Comparison of ENCODE assay signal across 30 cellular contexts in the genomic region with DNA sequence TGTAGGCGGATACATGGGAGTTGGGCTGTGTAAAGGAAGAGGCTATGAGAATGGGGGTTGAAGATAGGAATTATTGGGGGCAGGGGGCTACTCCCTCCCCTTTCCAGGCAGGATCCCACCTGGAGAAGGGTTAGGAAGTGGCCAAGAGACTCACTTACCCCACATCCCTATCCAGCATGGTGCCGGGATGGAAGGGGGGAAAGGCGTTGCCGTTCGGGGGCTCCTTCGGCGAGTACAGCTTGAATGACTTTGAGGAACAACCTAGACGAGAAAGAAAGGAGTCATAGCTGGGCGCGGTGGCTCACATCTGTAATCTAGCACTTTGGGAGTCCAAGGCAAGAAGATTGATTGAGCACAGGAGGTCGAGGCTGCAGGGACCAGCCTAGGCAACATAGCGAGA.
"Had no signal": no experiment of that assay in that cellular context is flagged by ENCODE, and none has a peak within 500 bp of the region (broad histone marks: within the 10 kb centered on the region; RNA-seq: fewer than 3 reads in every experiment).

No MANE protein-coding gene starts in this region.

- H3K4me3 ChIP-seq: breast epithelium, gastroesophageal sphincter, mucosa of descending colon, upper lobe of left lung, vagina had no signal

- H3K9me3 Mint-ChIP-seq: activated CD4-positive, alpha-beta memory T cell treated with anti-CD3 and anti-CD28 coated beads, Interleukin-2, amount 10 ng/mL, durations not matched to agents 7 days and 5 days; activated naive CD4-positive, alpha-beta T cell treated with anti-CD3 and anti-CD28 coated beads for 36 hours; activated naive CD8-positive, alpha-beta T cell treated with anti-CD3 and anti-CD28 coated beads, Interleukin-2, amount 10 ng/mL, durations not matched to agents 7 days and 5 days; naive B cell; stimulated activated naive CD8-positive, alpha-beta T cell treated with anti-CD3 and anti-CD28 coated beads, Interleukin-15, Interleukin-2, amounts not matched to agents 100 ng/mL and 50 ng/mL, for 24 hours; T-helper 1 cell treated with Interleukin-12 subunit alpha and Interleukin-12 subunit beta and Interleukin-4 antibody, amounts not matched to agents 30 μg/mL and 1 μg/mL, for 36 hours had no signal

- DNase-seq: activated CD4-positive, alpha-beta memory T cell treated with anti-CD3 and anti-CD28 coated beads, Interleukin-2, amount 10 ng/mL, durations not matched to agents 7 days and 5 days; activated CD4-positive, alpha-beta T cell treated with anti-CD3 and anti-CD28 coated beads for 48 hours; activated CD8-positive, alpha-beta memory T cell treated with anti-CD3 and anti-CD28 coated beads, Interleukin-2, amount 10 ng/mL, durations not matched to agents 7 days and 5 days; activated effector memory CD4-positive, alpha-beta T cell treated with Interleukin-2 at 50 U/mL for 16 hours; activated naive CD4-positive, alpha-beta T cell treated with anti-CD3 and anti-CD28 coated beads for 36 hours; activated naive CD8-positive, alpha-beta T cell treated with anti-CD3 and anti-CD28 coated beads, Interleukin-2, amount 10 ng/mL, durations not matched to agents 7 days and 5 days; amniotic stem cell; central memory CD4-positive, alpha-beta T cell; head of caudate nucleus; hippocampal formation; left cardiac atrium; left ventricle myocardium superior; mucosa of descending colon; naive B cell; right cardiac atrium; stimulated activated CD4-positive, alpha-beta T cell treated with anti-CD3 and anti-CD28 coated beads, Interleukin-15, amount 100 ng/mL, for 24 hours; stimulated activated CD4-positive, alpha-beta T cell treated with anti-CD3 and anti-CD28 coated beads, Interleukin-2, amount 100 ng/mL, for 24 hours; substantia nigra; SW 1271; T1000; upper lobe of left lung; WERI-Rb-1 had no signal

- H3K27ac Mint-ChIP-seq: activated CD4-positive, alpha-beta memory T cell treated with anti-CD3 and anti-CD28 coated beads, Interleukin-2, amount 10 ng/mL, durations not matched to agents 7 days and 5 days; activated CD8-positive, alpha-beta memory T cell treated with anti-CD3 and anti-CD28 coated beads, Interleukin-2, amount 10 ng/mL, durations not matched to agents 7 days and 5 days; activated naive CD4-positive, alpha-beta T cell treated with anti-CD3 and anti-CD28 coated beads for 36 hours; activated naive CD8-positive, alpha-beta T cell treated with anti-CD3 and anti-CD28 coated beads, Interleukin-2, amount 10 ng/mL, durations not matched to agents 7 days and 5 days; T-helper 1 cell treated with Interleukin-12 subunit alpha and Interleukin-12 subunit beta and Interleukin-4 antibody, amounts not matched to agents 30 μg/mL and 1 μg/mL, for 36 hours had no signal

- H3K4me3 Mint-ChIP-seq: activated CD8-positive, alpha-beta memory T cell treated with anti-CD3 and anti-CD28 coated beads, Interleukin-2, amount 10 ng/mL, durations not matched to agents 7 days and 5 days; activated naive CD4-positive, alpha-beta T cell treated with anti-CD3 and anti-CD28 coated beads for 36 hours; activated naive CD8-positive, alpha-beta T cell treated with anti-CD3 and anti-CD28 coated beads, Interleukin-2, amount 10 ng/mL, durations not matched to agents 7 days and 5 days; stimulated activated naive CD8-positive, alpha-beta T cell treated with anti-CD3 and anti-CD28 coated beads, Interleukin-15, Interleukin-2, amounts not matched to agents 100 ng/mL and 50 ng/mL, for 24 hours; T-helper 1 cell treated with Interleukin-12 subunit alpha and Interleukin-12 subunit beta and Interleukin-4 antibody, amounts not matched to agents 30 μg/mL and 1 μg/mL, for 36 hours had no signal

- H3K9me3 ChIP-seq: breast epithelium, gastroesophageal sphincter, mucosa of descending colon, upper lobe of left lung, vagina had no signal

- H3K27me3 Mint-ChIP-seq: activated CD4-positive, alpha-beta memory T cell treated with anti-CD3 and anti-CD28 coated beads, Interleukin-2, amount 10 ng/mL, durations not matched to agents 7 days and 5 days; activated CD8-positive, alpha-beta memory T cell treated with anti-CD3 and anti-CD28 coated beads, Interleukin-2, amount 10 ng/mL, durations not matched to agents 7 days and 5 days; activated naive CD8-positive, alpha-beta T cell treated with anti-CD3 and anti-CD28 coated beads, Interleukin-2, amount 10 ng/mL, durations not matched to agents 7 days and 5 days; naive B cell; stimulated activated naive CD8-positive, alpha-beta T cell treated with anti-CD3 and anti-CD28 coated beads, Interleukin-15, Interleukin-2, amounts not matched to agents 100 ng/mL and 50 ng/mL, for 24 hours had no signal

- H3K27ac ChIP-seq: breast epithelium, gastroesophageal sphincter, upper lobe of left lung, vagina, WERI-Rb-1 had no signal

- ATAC-seq: activated CD4-positive, CD25-positive, alpha-beta regulatory T cell treated with anti-CD3 and anti-CD28 coated beads, Interleukin-2, amount 50 U/mL, for 24 hours; activated CD8-positive, alpha-beta memory T cell treated with anti-CD3 and anti-CD28 coated beads, Interleukin-2, amount 10 ng/mL, durations not matched to agents 7 days and 5 days; gastroesophageal sphincter; left cardiac atrium; left ventricle myocardium superior; mucosa of descending colon; right cardiac atrium had no signal

- FAIRE-seq: endometrium, keratinocyte had no signal

- H3K27me3 ChIP-seq: breast epithelium, gastroesophageal sphincter, upper lobe of left lung, vagina had no signal
